12 cellular contexts compared by ENCODE assay signal in genomic region chr16:19170043-19170655, GRCh38. TPM values are rescaled to one million over a fixed set of nuclear protein-coding genes. Genes with fewer than 3 reads are reported as not detected.
"Had no signal": no experiment of that assay in that cellular context is flagged by ENCODE, and none has a peak within 500 bp of the region (broad histone marks: within the 10 kb centered on the region; RNA-seq: fewer than 3 reads in every experiment).

No MANE protein-coding gene starts in this region.

- H3K4me1 Mint-ChIP-seq: activated T-helper 17 cell treated with anti-CD3 and anti-CD28 coated beads, Interleukin-2, amount 50 U/mL, for 72 hours had no signal

- H3K27ac Mint-ChIP-seq: activated T-helper 17 cell treated with anti-CD3 and anti-CD28 coated beads, Interleukin-2, amount 50 U/mL, for 72 hours had no signal

- H3K9me3 Mint-ChIP-seq: activated T-helper 17 cell treated with anti-CD3 and anti-CD28 coated beads, Interleukin-2, amount 50 U/mL, for 72 hours had no signal

- ATAC-seq: activated T-helper 17 cell treated with anti-CD3 and anti-CD28 coated beads, Interleukin-2, amount 50 U/mL, for 72 hours; foreskin keratinocyte had no signal

- H3K4me3 Mint-ChIP-seq: activated T-helper 17 cell treated with anti-CD3 and anti-CD28 coated beads, Interleukin-2, amount 50 U/mL, for 72 hours had no signal

- DNase-seq: activated CD4-positive, alpha-beta T cell treated with anti-CD3 and anti-CD28 coated beads for 1 hour; activated CD4-positive, alpha-beta T cell treated with anti-CD3 and anti-CD28 coated beads, Interleukin-2, amount 50 U/mL, for 48 hours; activated naive CD4-positive, alpha-beta T cell treated with anti-CD3 and anti-CD28 coated beads, Interleukin-2, amount 50 U/mL, for 16 hours; adrenal gland; central memory CD4-positive, alpha-beta T cell; effector CD4-positive, alpha-beta T cell; foreskin keratinocyte; kidney glomerular epithelial cell; stimulated activated CD4-positive, alpha-beta T cell treated with anti-CD3 and anti-CD28 coated beads, Interleukin-2, amount 100 ng/mL, for 48 hours; stimulated activated naive CD4-positive, alpha-beta T cell; transverse colon had no signal

RNA-seq across cellular contexts. Expression of gene SYT17, which starts 2.1 kb away (rescaled TPM):
- total RNA-seq: activated T-helper 17 cell treated with anti-CD3 and anti-CD28 coated beads, Interleukin-2, amount 50 U/mL, for 72 hours had no signal
